Comparison of ENCODE assay signal across 3 cellular contexts in genomic region chr1:92076363-92076762, GRCh38.
TF ChIP-seq lines count a peak whose summit lies in the region.

No MANE protein-coding gene starts in this region.

TF ChIP-seq in A549, 52 proteins besides CTCF, POLR2A, EP300 and RAD21:
- TF ChIP-seq SMC3 (IDR thresholded peaks at IDR 0.05) (no peak), ZC3H11A (IDR thresholded peaks at IDR 0.05) (peak; percentile 60)

TF ChIP-seq in HEK293, 187 proteins besides CTCF, POLR2A, EP300 and RAD21 (continues in another document):
- TF ChIP-seq ZNF626 (tag by site-specific recombination; IDR thresholded peaks at IDR 0.05) (no peak), ZBTB1 (tag by site-specific recombination; IDR thresholded peaks at IDR 0.05) (no peak), ZNF311 (tag by site-specific recombination; IDR thresholded peaks at IDR 0.05; ENCODE audit: borderline replicate concordance) (no peak), ZFP37 (tag by site-specific recombination; IDR thresholded peaks at IDR 0.05) (no peak), ZNF558 (tag by site-specific recombination; IDR thresholded peaks at IDR 0.05) (peak; percentile 56; the same call in 1 of the 2 replicates), FEZF1 (tag by site-specific recombination; IDR thresholded peaks at IDR 0.05) (no peak), ZBTB7A (tag by site-specific recombination; IDR thresholded peaks at IDR 0.05; ENCODE audit: low read depth) (no peak), ZSCAN5A (tag by site-specific recombination; IDR thresholded peaks at IDR 0.05) (no peak), ZNF169 (tag by site-specific recombination; IDR thresholded peaks at IDR 0.05) (no peak), PRDM2 (tag by site-specific recombination; IDR thresholded peaks at IDR 0.05; ENCODE audit: borderline replicate concordance) (no peak), ZSCAN30 (tag by site-specific recombination; IDR thresholded peaks at IDR 0.05) (no peak), ZNF629 (tag by site-specific recombination; IDR thresholded peaks at IDR 0.05) (peak; percentile 28; the same call in 1 of the 2 replicates)
- TF ChIP-seq, protein P1, sequence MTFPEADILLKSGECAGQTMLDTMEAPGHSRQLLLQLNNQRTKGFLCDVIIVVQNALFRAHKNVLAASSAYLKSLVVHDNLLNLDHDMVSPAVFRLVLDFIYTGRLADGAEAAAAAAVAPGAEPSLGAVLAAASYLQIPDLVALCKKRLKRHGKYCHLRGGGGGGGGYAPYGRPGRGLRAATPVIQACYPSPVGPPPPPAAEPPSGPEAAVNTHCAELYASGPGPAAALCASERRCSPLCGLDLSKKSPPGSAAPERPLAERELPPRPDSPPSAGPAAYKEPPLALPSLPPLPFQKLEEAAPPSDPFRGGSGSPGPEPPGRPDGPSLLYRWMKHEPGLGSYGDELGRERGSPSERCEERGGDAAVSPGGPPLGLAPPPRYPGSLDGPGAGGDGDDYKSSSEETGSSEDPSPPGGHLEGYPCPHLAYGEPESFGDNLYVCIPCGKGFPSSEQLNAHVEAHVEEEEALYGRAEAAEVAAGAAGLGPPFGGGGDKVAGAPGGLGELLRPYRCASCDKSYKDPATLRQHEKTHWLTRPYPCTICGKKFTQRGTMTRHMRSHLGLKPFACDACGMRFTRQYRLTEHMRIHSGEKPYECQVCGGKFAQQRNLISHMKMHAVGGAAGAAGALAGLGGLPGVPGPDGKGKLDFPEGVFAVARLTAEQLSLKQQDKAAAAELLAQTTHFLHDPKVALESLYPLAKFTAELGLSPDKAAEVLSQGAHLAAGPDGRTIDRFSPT (tag by site-specific recombination; IDR thresholded peaks at IDR 0.05) = no peak
- TF ChIP-seq, protein P2, sequence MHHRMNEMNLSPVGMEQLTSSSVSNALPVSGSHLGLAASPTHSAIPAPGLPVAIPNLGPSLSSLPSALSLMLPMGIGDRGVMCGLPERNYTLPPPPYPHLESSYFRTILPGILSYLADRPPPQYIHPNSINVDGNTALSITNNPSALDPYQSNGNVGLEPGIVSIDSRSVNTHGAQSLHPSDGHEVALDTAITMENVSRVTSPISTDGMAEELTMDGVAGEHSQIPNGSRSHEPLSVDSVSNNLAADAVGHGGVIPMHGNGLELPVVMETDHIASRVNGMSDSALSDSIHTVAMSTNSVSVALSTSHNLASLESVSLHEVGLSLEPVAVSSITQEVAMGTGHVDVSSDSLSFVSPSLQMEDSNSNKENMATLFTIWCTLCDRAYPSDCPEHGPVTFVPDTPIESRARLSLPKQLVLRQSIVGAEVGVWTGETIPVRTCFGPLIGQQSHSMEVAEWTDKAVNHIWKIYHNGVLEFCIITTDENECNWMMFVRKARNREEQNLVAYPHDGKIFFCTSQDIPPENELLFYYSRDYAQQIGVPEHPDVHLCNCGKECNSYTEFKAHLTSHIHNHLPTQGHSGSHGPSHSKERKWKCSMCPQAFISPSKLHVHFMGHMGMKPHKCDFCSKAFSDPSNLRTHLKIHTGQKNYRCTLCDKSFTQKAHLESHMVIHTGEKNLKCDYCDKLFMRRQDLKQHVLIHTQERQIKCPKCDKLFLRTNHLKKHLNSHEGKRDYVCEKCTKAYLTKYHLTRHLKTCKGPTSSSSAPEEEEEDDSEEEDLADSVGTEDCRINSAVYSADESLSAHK (tag by site-specific recombination; IDR thresholded peaks at IDR 0.05) = no peak

TF ChIP-seq in K562, 482 proteins besides CTCF, POLR2A, EP300 and RAD21:
- TF ChIP-seq NRF1 (conservative IDR thresholded peaks at IDR 0.05 in 1 of 2, IDR thresholded peaks at IDR 0.05 in 1 of 2) (no peak), ZC3H11A (IDR thresholded peaks at IDR 0.05; ENCODE audit: low read depth, low read length) (peak; percentile 33; the same call in 1 of the 2 replicates)
